In the genomic region with DNA sequence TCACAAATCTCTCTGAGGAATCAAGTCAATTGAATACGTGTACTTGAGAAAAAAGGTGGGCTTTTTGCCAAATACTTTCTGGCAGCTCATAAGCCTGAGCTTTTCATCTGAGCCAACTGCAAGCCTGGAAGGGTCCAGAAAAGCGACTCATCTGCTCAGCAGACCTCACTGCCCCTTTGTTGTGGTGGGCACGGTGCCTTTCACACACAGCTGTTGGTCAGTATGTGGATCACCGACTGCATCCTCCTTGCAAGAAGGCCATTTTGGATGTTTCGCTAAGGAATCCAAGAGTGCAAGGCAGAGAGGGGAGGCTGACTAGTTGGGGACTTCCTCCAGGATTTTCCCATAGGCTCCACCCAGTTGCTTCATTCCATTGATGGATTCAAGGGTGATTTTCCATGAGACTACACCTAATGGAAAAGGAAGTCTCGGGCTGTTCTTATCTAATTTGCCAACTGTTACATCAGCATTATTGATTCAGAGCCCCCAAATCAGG, we compare ENCODE assay signal across 11 cellular contexts.
A peak's percentile ranks its signal among the peaks of the same experiment; 100 is the strongest.
DNase-seq lines count a peak whose midpoint lies in the region; FAIRE-seq and TF ChIP-seq lines count a peak whose summit lies in the region.
"Had no signal": no experiment of that assay in that cellular context is flagged by ENCODE, and none has a peak within 500 bp of the region (broad histone marks: within the 10 kb centered on the region; RNA-seq: fewer than 3 reads in every experiment).

No MANE protein-coding gene starts in this region.

- no peaks in the 10 kb centered on the region for H3K79me1 ChIP-seq in H1 (ENCODE audit: low read depth, low read length)

- no peak overlapping the region for H2BK15ac ChIP-seq in H1 (ENCODE audit: low read length)

- H2BK120ac ChIP-seq in H1 (replicated peaks; ENCODE audit: low read depth, low read length) = no peak overlapping the region

- no peak overlapping the region for H2BK12ac ChIP-seq in H1 (ENCODE audit: low read depth, low read length)

- H3K4me2 ChIP-seq in H1 (ENCODE audit: insufficient read depth in 1 of 2, low read depth in 2 of 2, low read length in 2 of 2) = no peak overlapping the region

- TF ChIP-seq CTCF in H1 (IDR thresholded peaks at IDR 0.05; ENCODE audit: control extremely low read depth in 1 of 3, insufficient read depth in 1 of 3, low read depth in 1 of 3, low read length in 3 of 3) (no peak), suprapubic skin (IDR thresholded peaks at IDR 0.05) (no peak)

- WGBS in H1 (ENCODE audit: extremely low coverage in 1 of 2, insufficient coverage in 1 of 2, insufficient read length in 1 of 2, insufficient replicate concordance in 2 of 2, low coverage in 1 of 2, low lambda C conversion rate in 2 of 2, missing lambda C conversion rate in 1 of 2), 2 experiments = 90% methylated on average over 6 of the region's 6 CpGs; no CpG with 5 or more reads in 1 of the 2 experiments
- 33% methylated on average over 6 of the region's 6 CpGs for WGBS in suprapubic skin

- H4K91ac ChIP-seq in H1 (replicated peaks; ENCODE audit: insufficient read length, low read length) = no peak overlapping the region

- no peak overlapping the region for H3K4me3 ChIP-seq in H1 (ENCODE audit: extremely low read depth in 1 of 4, insufficient read depth in 2 of 4, low read depth in 3 of 4, low read length in 4 of 4)
- no peak overlapping the region for H3K4me3 ChIP-seq in suprapubic skin

- no peaks in the 10 kb centered on the region for H4K20me1 ChIP-seq in H1 (replicated peaks in 1 of 2; ENCODE audit: control insufficient read depth in 1 of 2, insufficient read depth in 2 of 2, low read length in 2 of 2)

- H3K14ac ChIP-seq in H1 (ENCODE audit: insufficient read length) = no peak overlapping the region

- H3K27ac ChIP-seq in H1 (ENCODE audit: low read depth, low read length) = no peak overlapping the region
- H3K27ac ChIP-seq in suprapubic skin = no peak overlapping the region

- no peak overlapping the region for H3K56ac ChIP-seq in H1 (replicated peaks; ENCODE audit: insufficient read length, low read depth, low read length)

- CTCF ChIA-PET in H1 (lab: Charles Lee; ENCODE audit: partially characterized antibody) = interaction anchor here (1.4 to 1.5 kb wide), 3 partner anchors 8 to 112 kb away, joined by 3 read pairs; no protein-coding TSS in a partner anchor

- H3K23ac ChIP-seq in H1 (ENCODE audit: insufficient read length) = no peak overlapping the region

- no peak overlapping the region for H4K5ac ChIP-seq in H1 (ENCODE audit: insufficient read length, low read depth, low read length)

- TF ChIP-seq POLR2A in H1 (IDR thresholded peaks at IDR 0.05; ENCODE audit: control extremely low read depth in 1 of 2, low read depth in 2 of 2, low read length in 2 of 2) = no peak
- no peak for TF ChIP-seq POLR2A in suprapubic skin (IDR thresholded peaks at IDR 0.05)

- no peak overlapping the region for H3K9ac ChIP-seq in H1 (replicated peaks in 1 of 4; ENCODE audit: extremely low read depth in 1 of 4, low read depth in 3 of 4, low read length in 3 of 4)

- DNase-seq in DMS79 treated with DMSO at 0.1 percent for 48 hours (lab: John Stamatoyannopoulos, UW) (peak; percentile 58), NCI-H128 (lab: John Stamatoyannopoulos, UW; ENCODE audit: unreplicated experiment) (peak; percentile 25), H1 (ENCODE audit: low read depth in 1 of 2, low spot score in 2 of 2) (no peak), medulla oblongata (ENCODE audit: extremely low spot score) (peak; percentile 37), AG20443 (ENCODE audit: low spot score) (no peak), NCI-H748 treated with DMSO at 0.1 percent for 48 hours (lab: John Stamatoyannopoulos, UW) (no peak), GF-D8 (lab: John Stamatoyannopoulos, UW) (no peak), suprapubic skin (ENCODE audit: low spot score in 2 of 2) (no peak)
- DNase-seq: activated T-cell treated with anti-CD3 and anti-CD28 coated beads, Interleukin-2, amount 50 U/mL, for 1 hour; NCI-H524 treated with DMSO at 0.1 percent for 48 hours had no signal

- H3K4ac ChIP-seq in H1 (replicated peaks; ENCODE audit: insufficient read length, low read depth, low read length) = no peak overlapping the region

- H3K9me3 ChIP-seq in H1 (ENCODE audit: insufficient read depth in 2 of 2, low read depth in 1 of 2, low read length in 1 of 2) (no peaks in the 10 kb centered on the region), suprapubic skin (no peaks in the 10 kb centered on the region)

- H3K27me3 ChIP-seq in H1 (replicated peaks in 1 of 4; ENCODE audit: control insufficient read depth in 3 of 4, extremely low read depth in 1 of 4, insufficient read depth in 3 of 4, low read length in 3 of 4) (no peaks in the 10 kb centered on the region), suprapubic skin (no peaks in the 10 kb centered on the region)

- H3K18ac ChIP-seq in H1 (ENCODE audit: extremely low read depth, low read length) = no peak overlapping the region

- H2AFZ ChIP-seq in H1 (ENCODE audit: low read length) = peak overlapping the region; percentile 78; the same call in 1 of the 2 replicates

- H2AK5ac ChIP-seq in H1 (ENCODE audit: low read depth, low read length) = no peak overlapping the region

- FAIRE-seq in H1 (lab: Jason Lieb, UNC) = no peak
- FAIRE-seq: TTC549 had no signal

- POLR2A ChIA-PET in H1 (lab: Charles Lee; ENCODE audit: partially characterized antibody) = no interaction called here

- H3K23me2 ChIP-seq in H1 (ENCODE audit: low read depth, low read length) = no peaks in the 10 kb centered on the region

- no peak overlapping the region for H2BK20ac ChIP-seq in H1 (ENCODE audit: low read length)

- peak overlapping the region; percentile 90; the same call in 1 of the 2 replicates for H4K8ac ChIP-seq in H1 (ENCODE audit: extremely low read depth, insufficient read depth, low read length)

- no peak for TF ChIP-seq RAD21 in H1 (IDR thresholded peaks at IDR 0.05 in 1 of 2, conservative IDR thresholded peaks at IDR 0.05 in 1 of 2; ENCODE audit: low read depth in 2 of 2, low read length in 2 of 2)

- no peaks in the 10 kb centered on the region for H3K36me3 ChIP-seq in H1 (ENCODE audit: control insufficient read depth in 2 of 4, insufficient read depth in 4 of 4, low read length in 3 of 4)
- no peaks in the 10 kb centered on the region for H3K36me3 ChIP-seq in suprapubic skin

- H2BK5ac ChIP-seq in H1 (ENCODE audit: low read depth, low read length) = no peak overlapping the region

- H3K4me1 ChIP-seq in H1 (replicated peaks in 1 of 4; ENCODE audit: control insufficient read depth in 3 of 4, insufficient read depth in 4 of 4, low read length in 3 of 4) = no peaks in the 10 kb centered on the region
- H3K4me1 ChIP-seq in suprapubic skin = no peaks in the 10 kb centered on the region

- no peaks in the 10 kb centered on the region for H3K79me2 ChIP-seq in H1 (ENCODE audit: control insufficient read depth in 1 of 2, insufficient read depth in 2 of 2, low read length in 2 of 2)

- TF ChIP-seq EP300 in H1 (IDR thresholded peaks at IDR 0.05; ENCODE audit: borderline replicate concordance in 1 of 2, low read depth in 2 of 2, low read length in 2 of 2) = no peak
- TF ChIP-seq EP300 in suprapubic skin (IDR thresholded peaks at IDR 0.05) = no peak

TF ChIP-seq in H1, 55 proteins besides CTCF, POLR2A, EP300 and RAD21:
- TF ChIP-seq KDM1A (IDR thresholded peaks at IDR 0.05; ENCODE audit: borderline replicate concordance, low read length) (no peak), ASH2L (IDR thresholded peaks at IDR 0.05; ENCODE audit: low read length) (no peak), SIRT6 (IDR thresholded peaks at IDR 0.05; ENCODE audit: low read length) (no peak), NANOG (IDR thresholded peaks at IDR 0.05; ENCODE audit: insufficient read depth, low read depth, low read length, poor library complexity, severe bottlenecking) (no peak), ATF3 (IDR thresholded peaks at IDR 0.05; ENCODE audit: insufficient read depth, low read depth, low read length) (no peak), CEBPB (IDR thresholded peaks at IDR 0.05; ENCODE audit: low read depth, low read length) (no peak)

Comparison
In these comparisons a context has a peak if more than half of its experiments do, and no peak if none do; other contexts are left out.
1. DNase-seq: peak in DMS79 treated with DMSO at 0.1 percent for 48 hours (single experiment), NCI-H128 (single experiment) and medulla oblongata (single experiment); none in H1 (0 of 2), AG20443 (single experiment), NCI-H748 treated with DMSO at 0.1 percent for 48 hours (single experiment), GF-D8 (single experiment) and suprapubic skin (0 of 2).